In the genomic region with DNA sequence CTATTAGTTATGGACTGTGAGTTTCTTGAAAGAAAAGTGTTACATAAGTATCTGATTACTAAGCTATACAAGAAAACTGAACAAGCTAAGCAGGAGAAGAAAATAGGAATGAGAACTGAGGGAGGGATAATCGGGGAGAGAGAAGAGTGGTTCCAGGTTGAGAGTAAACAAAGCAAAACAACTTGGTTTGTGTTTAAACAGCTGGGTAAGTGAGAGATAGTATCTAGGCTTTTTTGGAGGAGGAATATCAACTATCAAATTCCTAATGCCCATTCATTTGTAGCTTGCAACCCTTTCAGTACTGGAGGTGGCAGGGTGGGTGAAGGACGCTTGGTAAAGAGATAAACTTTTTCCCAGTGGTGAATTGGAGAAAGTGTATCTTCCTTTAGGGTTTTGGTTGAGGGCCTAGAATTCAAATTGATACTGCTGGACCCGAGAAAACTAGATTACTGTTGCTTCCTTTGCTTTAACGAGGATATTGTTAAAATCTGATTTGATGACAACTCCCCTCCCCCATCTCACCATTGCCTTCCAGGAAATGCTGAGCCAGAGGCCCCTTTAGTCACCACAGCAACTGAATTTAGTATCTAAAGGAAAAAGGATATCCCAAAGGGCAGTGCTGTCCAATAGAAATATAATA, we compare ENCODE assay signal across 1 cellular context.
TF ChIP-seq lines count a peak whose summit lies in the region.

No MANE protein-coding gene starts in this region.

TF ChIP-seq in H1, 55 proteins besides CTCF, POLR2A, EP300 and RAD21:
- no peak for TF ChIP-seq CTBP2 (IDR thresholded peaks at IDR 0.05; ENCODE audit: borderline replicate concordance, insufficient read depth, insufficient read length, low read length)
- TF ChIP-seq HDAC2 (IDR thresholded peaks at IDR 0.05; ENCODE audit: borderline replicate concordance in 1 of 2, low read depth in 2 of 2, low read length in 2 of 2), result no peak
TF ChIP-seq in H1: peak in this region for 0.
